In genomic region chr2:85420743-85421705, GRCh38 we compare ENCODE assay signal across 1 cellular context.
TF ChIP-seq lines count a peak whose summit lies in the region.

No MANE protein-coding gene starts in this region.

TF ChIP-seq in HEK293, 187 proteins besides CTCF, POLR2A, EP300 and RAD21 (continued from another document and continues in another):
- TF ChIP-seq, protein P1, sequence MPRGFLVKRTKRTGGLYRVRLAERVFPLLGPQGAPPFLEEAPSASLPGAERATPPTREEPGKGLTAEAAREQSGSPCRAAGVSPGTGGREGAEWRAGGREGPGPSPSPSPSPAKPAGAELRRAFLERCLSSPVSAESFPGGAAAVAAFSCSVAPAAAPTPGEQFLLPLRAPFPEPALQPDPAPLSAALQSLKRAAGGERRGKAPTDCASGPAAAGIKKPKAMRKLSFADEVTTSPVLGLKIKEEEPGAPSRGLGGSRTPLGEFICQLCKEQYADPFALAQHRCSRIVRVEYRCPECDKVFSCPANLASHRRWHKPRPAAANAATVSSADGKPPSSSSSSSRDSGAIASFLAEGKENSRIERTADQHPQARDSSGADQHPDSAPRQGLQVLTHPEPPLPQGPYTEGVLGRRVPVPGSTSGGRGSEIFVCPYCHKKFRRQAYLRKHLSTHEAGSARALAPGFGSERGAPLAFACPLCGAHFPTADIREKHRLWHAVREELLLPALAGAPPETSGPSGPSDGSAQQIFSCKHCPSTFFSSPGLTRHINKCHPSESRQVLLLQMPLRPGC (tag by site-specific recombination; IDR thresholded peaks at IDR 0.05), result no peak
- TF ChIP-seq ZNF335 (tag by site-specific recombination; conservative IDR thresholded peaks at IDR 0.05), result peak; percentile 22; the same call in 1 of the 2 replicates
- TF ChIP-seq ZNF660 (tag by site-specific recombination; IDR thresholded peaks at IDR 0.05), result no peak
- TF ChIP-seq SP3 (tag by site-specific recombination; IDR thresholded peaks at IDR 0.05), result no peak; the same call in none of the 2 replicates
- TF ChIP-seq ZNF248 (tag by site-specific recombination; IDR thresholded peaks at IDR 0.05), result no peak
- TF ChIP-seq ZNF280D (tag by site-specific recombination; IDR thresholded peaks at IDR 0.05), result no peak
- TF ChIP-seq ZNF37A (tag by site-specific recombination; IDR thresholded peaks at IDR 0.05), result no peak
- no peak for TF ChIP-seq ZNF670 (tag by site-specific recombination; IDR thresholded peaks at IDR 0.05; ENCODE audit: low read depth)
- TF ChIP-seq SCRT2 (tag by site-specific recombination; IDR thresholded peaks at IDR 0.05), result peak; percentile 44; the same call in 1 of the 2 replicates
- no peak for TF ChIP-seq ZBTB48 (tag by site-specific recombination; IDR thresholded peaks at IDR 0.05)
- no peak for TF ChIP-seq SP2 (tag by site-specific recombination; IDR thresholded peaks at IDR 0.05)
- TF ChIP-seq OSR2 (tag by site-specific recombination; IDR thresholded peaks at IDR 0.05), result no peak
- TF ChIP-seq ZNF202 (tag by site-specific recombination; IDR thresholded peaks at IDR 0.05; ENCODE audit: borderline replicate concordance), result no peak
- no peak for TF ChIP-seq ZNF830 (tag by site-specific recombination; IDR thresholded peaks at IDR 0.05; ENCODE audit: low read depth)
- no peak for TF ChIP-seq ZNF302 (tag by site-specific recombination; IDR thresholded peaks at IDR 0.05; ENCODE audit: low read depth)
- no peak for TF ChIP-seq PRDM1 (tag by site-specific recombination; IDR thresholded peaks at IDR 0.05)
- TF ChIP-seq ZNF510 (tag by site-specific recombination; IDR thresholded peaks at IDR 0.05; ENCODE audit: insufficient replicate concordance), result no peak
- no peak for TF ChIP-seq ATF2 (tag by site-specific recombination; IDR thresholded peaks at IDR 0.05; ENCODE audit: low read depth)
- no peak for TF ChIP-seq ZNF600 (tag by site-specific recombination; IDR thresholded peaks at IDR 0.05)
- no peak for TF ChIP-seq ZNF16 (tag by site-specific recombination; IDR thresholded peaks at IDR 0.05; ENCODE audit: low read depth)
- no peak for TF ChIP-seq FEZF1 (tag by site-specific recombination; IDR thresholded peaks at IDR 0.05)
- no peak for TF ChIP-seq ZNF404 (tag by site-specific recombination; IDR thresholded peaks at IDR 0.05)
- TF ChIP-seq ZNF2 (tag by site-specific recombination; IDR thresholded peaks at IDR 0.05), result 0 out of 2 replicates have a peak, but pooled peaks have one; percentile 56
- no peak for TF ChIP-seq ZNF140 (tag by site-specific recombination; IDR thresholded peaks at IDR 0.05)
- peak; percentile 78; the same call in 1 of the 2 replicates for TF ChIP-seq KLF9 (tag by site-specific recombination; IDR thresholded peaks at IDR 0.05; ENCODE audit: low read depth)
- TF ChIP-seq, protein P2, sequence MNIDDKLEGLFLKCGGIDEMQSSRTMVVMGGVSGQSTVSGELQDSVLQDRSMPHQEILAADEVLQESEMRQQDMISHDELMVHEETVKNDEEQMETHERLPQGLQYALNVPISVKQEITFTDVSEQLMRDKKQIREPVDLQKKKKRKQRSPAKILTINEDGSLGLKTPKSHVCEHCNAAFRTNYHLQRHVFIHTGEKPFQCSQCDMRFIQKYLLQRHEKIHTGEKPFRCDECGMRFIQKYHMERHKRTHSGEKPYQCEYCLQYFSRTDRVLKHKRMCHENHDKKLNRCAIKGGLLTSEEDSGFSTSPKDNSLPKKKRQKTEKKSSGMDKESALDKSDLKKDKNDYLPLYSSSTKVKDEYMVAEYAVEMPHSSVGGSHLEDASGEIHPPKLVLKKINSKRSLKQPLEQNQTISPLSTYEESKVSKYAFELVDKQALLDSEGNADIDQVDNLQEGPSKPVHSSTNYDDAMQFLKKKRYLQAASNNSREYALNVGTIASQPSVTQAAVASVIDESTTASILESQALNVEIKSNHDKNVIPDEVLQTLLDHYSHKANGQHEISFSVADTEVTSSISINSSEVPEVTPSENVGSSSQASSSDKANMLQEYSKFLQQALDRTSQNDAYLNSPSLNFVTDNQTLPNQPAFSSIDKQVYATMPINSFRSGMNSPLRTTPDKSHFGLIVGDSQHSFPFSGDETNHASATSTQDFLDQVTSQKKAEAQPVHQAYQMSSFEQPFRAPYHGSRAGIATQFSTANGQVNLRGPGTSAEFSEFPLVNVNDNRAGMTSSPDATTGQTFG (tag by site-specific recombination; IDR thresholded peaks at IDR 0.05; ENCODE audit: borderline replicate concordance), result no peak
- no peak for TF ChIP-seq ZNF544 (tag by site-specific recombination; IDR thresholded peaks at IDR 0.05)
- TF ChIP-seq ZNF747 (tag by site-specific recombination; IDR thresholded peaks at IDR 0.05), result no peak
- no peak for TF ChIP-seq ZNF626 (tag by site-specific recombination; IDR thresholded peaks at IDR 0.05)
- TF ChIP-seq ZNF132 (tag by site-specific recombination; IDR thresholded peaks at IDR 0.05; ENCODE audit: borderline replicate concordance), result no peak
- TF ChIP-seq ZFP37 (tag by site-specific recombination; IDR thresholded peaks at IDR 0.05), result no peak; the same call in 1 of the 2 replicates
- TF ChIP-seq ZNF555 (tag by site-specific recombination; conservative IDR thresholded peaks at IDR 0.05), result no peak
- TF ChIP-seq ZNF292 (tag by site-specific recombination; IDR thresholded peaks at IDR 0.05; ENCODE audit: borderline replicate concordance, low read depth), result no peak
- TF ChIP-seq ZNF585B (tag by site-specific recombination; IDR thresholded peaks at IDR 0.05), result no peak
- no peak for TF ChIP-seq ZNF624 (tag by site-specific recombination; IDR thresholded peaks at IDR 0.05)
- no peak for TF ChIP-seq ZSCAN23 (tag by site-specific recombination; IDR thresholded peaks at IDR 0.05)
- no peak for TF ChIP-seq ZFP69B (tag by site-specific recombination; IDR thresholded peaks at IDR 0.05)
- TF ChIP-seq, protein P3, sequence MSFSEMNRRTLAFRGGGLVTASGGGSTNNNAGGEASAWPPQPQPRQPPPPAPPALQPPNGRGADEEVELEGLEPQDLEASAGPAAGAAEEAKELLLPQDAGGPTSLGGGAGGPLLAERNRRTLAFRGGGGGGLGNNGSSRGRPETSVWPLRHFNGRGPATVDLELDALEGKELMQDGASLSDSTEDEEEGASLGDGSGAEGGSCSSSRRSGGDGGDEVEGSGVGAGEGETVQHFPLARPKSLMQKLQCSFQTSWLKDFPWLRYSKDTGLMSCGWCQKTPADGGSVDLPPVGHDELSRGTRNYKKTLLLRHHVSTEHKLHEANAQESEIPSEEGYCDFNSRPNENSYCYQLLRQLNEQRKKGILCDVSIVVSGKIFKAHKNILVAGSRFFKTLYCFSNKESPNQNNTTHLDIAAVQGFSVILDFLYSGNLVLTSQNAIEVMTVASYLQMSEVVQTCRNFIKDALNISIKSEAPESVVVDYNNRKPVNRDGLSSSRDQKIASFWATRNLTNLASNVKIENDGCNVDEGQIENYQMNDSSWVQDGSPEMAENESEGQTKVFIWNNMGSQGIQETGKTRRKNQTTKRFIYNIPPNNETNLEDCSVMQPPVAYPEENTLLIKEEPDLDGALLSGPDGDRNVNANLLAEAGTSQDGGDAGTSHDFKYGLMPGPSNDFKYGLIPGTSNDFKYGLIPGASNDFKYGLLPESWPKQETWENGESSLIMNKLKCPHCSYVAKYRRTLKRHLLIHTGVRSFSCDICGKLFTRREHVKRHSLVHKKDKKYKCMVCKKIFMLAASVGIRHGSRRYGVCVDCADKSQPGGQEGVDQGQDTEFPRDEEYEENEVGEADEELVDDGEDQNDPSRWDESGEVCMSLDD (tag by site-specific recombination; IDR thresholded peaks at IDR 0.05), result 0 out of 2 replicates have a peak, but pooled peaks have one; percentile 19
- TF ChIP-seq TCF7L2 (IDR thresholded peaks at IDR 0.05; ENCODE audit: borderline replicate concordance, low read depth, low read length), result no peak
- TF ChIP-seq ZNF629 (tag by site-specific recombination; IDR thresholded peaks at IDR 0.05), result no peak
- TF ChIP-seq ZNF24 (tag by site-specific recombination; IDR thresholded peaks at IDR 0.05), result no peak
- TF ChIP-seq ZSCAN18 (tag by site-specific recombination; IDR thresholded peaks at IDR 0.05), result no peak
- TF ChIP-seq ZFHX2 (tag by site-specific recombination; conservative IDR thresholded peaks at IDR 0.05), result no peak; the same call in 1 of the 2 replicates
- no peak for TF ChIP-seq ZNF239 (tag by site-specific recombination; IDR thresholded peaks at IDR 0.05)
- no peak for TF ChIP-seq ZNF214 (tag by site-specific recombination; IDR thresholded peaks at IDR 0.05; ENCODE audit: borderline replicate concordance)
- TF ChIP-seq BCL11B (tag by site-specific recombination; IDR thresholded peaks at IDR 0.05; ENCODE audit: low read depth), result no peak
- no peak for TF ChIP-seq ZNF311 (tag by site-specific recombination; IDR thresholded peaks at IDR 0.05; ENCODE audit: borderline replicate concordance)
- no peak for TF ChIP-seq ZNF558 (tag by site-specific recombination; IDR thresholded peaks at IDR 0.05)
- TF ChIP-seq ZNF449 (tag by site-specific recombination; IDR thresholded peaks at IDR 0.05), result no peak
- no peak for TF ChIP-seq ZNF514 (tag by site-specific recombination; IDR thresholded peaks at IDR 0.05)
